Comparison of ENCODE assay signal across 8 cellular contexts in genomic region chr4:189940178-189941004, GRCh38. TPM values are rescaled to one million over a fixed set of nuclear protein-coding genes. Genes with fewer than 3 reads are reported as not detected.
A peak's percentile ranks its signal among the peaks of the same experiment; 100 is the strongest.
DNase-seq lines count a peak whose midpoint lies in the region; ATAC-seq and TF ChIP-seq lines count a peak whose summit lies in the region.

Gene FRG1 (plus strand): TSS chr4:189940872. CDS start chr4:189941010, 138 bp downstream.

- H3K27me3 ChIP-seq in DOHH2 (ENCODE audit: control insufficient read depth, low read length), result no peaks in the 10 kb centered on the region
- no peaks in the 10 kb centered on the region for H3K27me3 ChIP-seq in neuronal stem cell (ENCODE audit: control insufficient read depth in 3 of 3, insufficient read depth in 3 of 3, low read depth in 1 of 3, low read length in 3 of 3)
- H3K27me3 ChIP-seq in suprapubic skin, result no peaks in the 10 kb centered on the region

- H3K9ac ChIP-seq in neuronal stem cell (ENCODE audit: low read depth, low read length, poor library complexity), result peak within 1 kb of the TSS; percentile 93

- H2AFZ ChIP-seq in neuronal stem cell (ENCODE audit: low read length), result peak within 1 kb of the TSS; percentile 100

- no peak within 1 kb of the TSS for H4K91ac ChIP-seq in neuronal stem cell (ENCODE audit: low read depth, low read length, poor library complexity)

- H3K4me1 Mint-ChIP-seq in activated T-cell treated with anti-CD3 and anti-CD28 coated beads, Interleukin-2, amount 50 U/mL, for 4 hours (ENCODE audit: low read depth), result peaks cover 46% of the 10 kb centered on the region

- H3K27ac ChIP-seq in DOHH2 (ENCODE audit: low read depth, low read length), result peak within 1 kb of the TSS; percentile 64
- H3K27ac ChIP-seq in neuronal stem cell (replicated peaks; ENCODE audit: low read length), result peak within 1 kb of the TSS; percentile 71
- H3K27ac ChIP-seq in suprapubic skin, result peak within 1 kb of the TSS; percentile 91

- no peak for TF ChIP-seq EP300 in suprapubic skin (IDR thresholded peaks at IDR 0.05)

- H4K8ac ChIP-seq in neuronal stem cell (ENCODE audit: low read depth, low read length), result peak within 1 kb of the TSS; percentile 50

- peak in 1 of 2 donors; percentile 38 for TF ChIP-seq POLR2A in suprapubic skin (IDR thresholded peaks at IDR 0.05)

- peak within 1 kb of the TSS; percentile 76 for H3K4ac ChIP-seq in neuronal stem cell (ENCODE audit: low read length)

- H3K9me3 ChIP-seq in DOHH2 (ENCODE audit: control insufficient read depth, insufficient read depth, low read length), result no peaks in the 10 kb centered on the region
- no peaks in the 10 kb centered on the region for H3K9me3 ChIP-seq in neuronal stem cell (replicated peaks in 1 of 2; ENCODE audit: control insufficient read depth in 2 of 2, insufficient read depth in 1 of 2, low read depth in 1 of 2, low read length in 2 of 2)
- H3K9me3 ChIP-seq in suprapubic skin, result no peaks in the 10 kb centered on the region

- TF ChIP-seq CTCF in DOHH2 (IDR thresholded peaks at IDR 0.05; ENCODE audit: low read depth, low read length, poor library complexity, severe bottlenecking), result peak; percentile 87
- peak; percentile 95 for TF ChIP-seq CTCF in suprapubic skin (IDR thresholded peaks at IDR 0.05)

- peaks cover 14% of the 10 kb centered on the region for H3K4me1 ChIP-seq in DOHH2 (ENCODE audit: control insufficient read depth, low read length)
- H3K4me1 ChIP-seq in neuronal stem cell (ENCODE audit: control insufficient read depth in 2 of 2, insufficient read depth in 1 of 2, low read depth in 1 of 2, low read length in 2 of 2), result no peaks in the 10 kb centered on the region
- peaks cover 24% of the 10 kb centered on the region for H3K4me1 ChIP-seq in suprapubic skin

- H3K14ac ChIP-seq in neuronal stem cell (ENCODE audit: low read length), result peak within 1 kb of the TSS; percentile 38

- peak within 1 kb of the TSS; percentile 66 for H2BK5ac ChIP-seq in neuronal stem cell (ENCODE audit: low read length)

- peak within 1 kb of the TSS; percentile 92 for H2BK15ac ChIP-seq in neuronal stem cell (ENCODE audit: low read length)

- peaks cover 47% of the 10 kb centered on the region for H3K79me2 ChIP-seq in DOHH2 (ENCODE audit: control insufficient read depth, low read length)

- no peak within 1 kb of the TSS for H2BK120ac ChIP-seq in neuronal stem cell (ENCODE audit: low read depth, low read length)

- H3K4me2 ChIP-seq in DOHH2 (ENCODE audit: low read length), result peak within 1 kb of the TSS; percentile 97
- H3K4me2 ChIP-seq in neuronal stem cell (ENCODE audit: insufficient read depth, low read length, poor library complexity, severe bottlenecking), result peak within 1 kb of the TSS; percentile 57

- DNase-seq in LHCN-M2 (ENCODE audit: low read depth), result peak; percentile 92
- peak; percentile 96 for DNase-seq in activated T-cell treated with anti-CD3 and anti-CD28 coated beads, Interleukin-2, amount 50 U/mL, for 4 hours
- DNase-seq in fibroblast of the conjunctiva (ENCODE audit: low read depth), result peak; percentile 81
- DNase-seq in neuronal stem cell (ENCODE audit: low spot score), result peak; percentile 87
- peak; percentile 96 to 97 for DNase-seq in suprapubic skin (ENCODE audit: low spot score in 2 of 2)
- DNase-seq in GDM1 (lab: John Stamatoyannopoulos, UW), result no peak

- H3K36me3 Mint-ChIP-seq in activated T-cell treated with anti-CD3 and anti-CD28 coated beads, Interleukin-2, amount 50 U/mL, for 4 hours (ENCODE audit: insufficient read depth), result peaks cover 36% of the 10 kb centered on the region

- no CpG with 5 or more reads among the region's 70 CpGs for WGBS in neuronal stem cell (ENCODE audit: extremely low coverage in 2 of 2, insufficient read length in 2 of 2, insufficient replicate concordance in 1 of 2), 2 donors
- 19% methylated on average over 22 of the region's 70 CpGs for WGBS in suprapubic skin

- H3K36me3 ChIP-seq in DOHH2 (ENCODE audit: control insufficient read depth, low read length) (peaks cover 8% of the 10 kb centered on the region), neuronal stem cell (replicated peaks in 1 of 2; ENCODE audit: control insufficient read depth in 2 of 2, insufficient read depth in 2 of 2, low read length in 2 of 2) (peaks cover 0 to 26% of the 10 kb centered on the region in 2 donors), suprapubic skin (no peaks in the 10 kb centered on the region)

- H3K4me3 ChIP-seq in DOHH2 (ENCODE audit: low read length) (peak within 1 kb of the TSS; percentile 91), neuronal stem cell (ENCODE audit: low read length in 2 of 2) (peak within 1 kb of the TSS; percentile 83 to 97), suprapubic skin (peak within 1 kb of the TSS; percentile 76)

- H3K23ac ChIP-seq in neuronal stem cell (ENCODE audit: low read depth, low read length, poor library complexity), result peak within 1 kb of the TSS; percentile 86

- no peaks in the 10 kb centered on the region for H3F3A ChIP-seq in DOHH2 (ENCODE audit: control insufficient read depth, insufficient read depth)

- no peak within 1 kb of the TSS for H2AK5ac ChIP-seq in neuronal stem cell (ENCODE audit: low read depth, low read length)

- H2BK12ac ChIP-seq in neuronal stem cell (ENCODE audit: low read length), result no peak within 1 kb of the TSS

- no peaks in the 10 kb centered on the region for H3K9me2 ChIP-seq in DOHH2 (replicated peaks; ENCODE audit: control insufficient read depth, low read length)

- peaks cover 13% of the 10 kb centered on the region for H3K9me3 Mint-ChIP-seq in activated T-cell treated with anti-CD3 and anti-CD28 coated beads, Interleukin-2, amount 50 U/mL, for 4 hours

- H3K4me3 Mint-ChIP-seq in activated T-cell treated with anti-CD3 and anti-CD28 coated beads, Interleukin-2, amount 50 U/mL, for 4 hours, result peak within 1 kb of the TSS; percentile 93

- H3K27me3 Mint-ChIP-seq in activated T-cell treated with anti-CD3 and anti-CD28 coated beads, Interleukin-2, amount 50 U/mL, for 4 hours (ENCODE audit: low read depth), result no peaks in the 10 kb centered on the region

- no peaks in the 10 kb centered on the region for H4K20me1 ChIP-seq in DOHH2 (ENCODE audit: control insufficient read depth, insufficient read depth, low read depth, low read length)

- H3K18ac ChIP-seq in neuronal stem cell (ENCODE audit: low read length), result peak within 1 kb of the TSS; percentile 98

- no peaks in the 10 kb centered on the region for H3K79me1 ChIP-seq in neuronal stem cell (ENCODE audit: low read depth, low read length)

- ATAC-seq in GM21737 (IDR thresholded peaks at IDR 0.05; ENCODE audit: unreplicated experiment), result peak; percentile 100
- peak; percentile 99 for ATAC-seq in activated T-cell treated with anti-CD3 and anti-CD28 coated beads, Interleukin-2, amount 50 U/mL, for 4 hours

RNA-seq across cellular contexts. Expression of gene FRG1, which starts in this region (rescaled TPM):
- total RNA-seq in LHCN-M2 (2014; rRNA removed) (47.4 and 57.1 TPM in 2 replicates), suprapubic skin (10 to 100 TPM; 24.5 to 38.5 (median 33.6) TPM)
- 31.7 TPM for polyA plus RNA-seq in LHCN-M2 (2012)
- 10 to 100 TPM; 53.8 to 56.5 (median 55.7) TPM for total RNA-seq in activated T-cell treated with anti-CD3 and anti-CD28 coated beads, Interleukin-2, amount 50 U/mL, for 4 hours
- polyA plus RNA-seq in neuronal stem cell (2013, experiment 1 of 2), result 139 TPM
- 146 TPM for polyA plus RNA-seq in neuronal stem cell (2013, experiment 2 of 2)
